In genomic region chr15:62186578-62186977, GRCh38 we compare ENCODE assay signal across 6 cellular contexts. TPM values are rescaled to one million over a fixed set of nuclear protein-coding genes. Genes with fewer than 3 reads are reported as not detected.
"Had no signal": no experiment of that assay in that cellular context is flagged by ENCODE, and none has a peak within 500 bp of the region (broad histone marks: within the 10 kb centered on the region; RNA-seq: fewer than 3 reads in every experiment).

No MANE protein-coding gene starts in this region.

- DNase-seq: IMR-90, KBM-7, KG1 had no signal

- ATAC-seq: HepG2, K562 had no signal

RNA-seq across cellular contexts. Expression of gene C2CD4B, which starts 21.5 kb away (rescaled TPM):
- total RNA-seq: HepG2, HT1080, IMR-90, K562 had no signal
